Comparison of ENCODE assay signal across 1 cellular context in the genomic region with DNA sequence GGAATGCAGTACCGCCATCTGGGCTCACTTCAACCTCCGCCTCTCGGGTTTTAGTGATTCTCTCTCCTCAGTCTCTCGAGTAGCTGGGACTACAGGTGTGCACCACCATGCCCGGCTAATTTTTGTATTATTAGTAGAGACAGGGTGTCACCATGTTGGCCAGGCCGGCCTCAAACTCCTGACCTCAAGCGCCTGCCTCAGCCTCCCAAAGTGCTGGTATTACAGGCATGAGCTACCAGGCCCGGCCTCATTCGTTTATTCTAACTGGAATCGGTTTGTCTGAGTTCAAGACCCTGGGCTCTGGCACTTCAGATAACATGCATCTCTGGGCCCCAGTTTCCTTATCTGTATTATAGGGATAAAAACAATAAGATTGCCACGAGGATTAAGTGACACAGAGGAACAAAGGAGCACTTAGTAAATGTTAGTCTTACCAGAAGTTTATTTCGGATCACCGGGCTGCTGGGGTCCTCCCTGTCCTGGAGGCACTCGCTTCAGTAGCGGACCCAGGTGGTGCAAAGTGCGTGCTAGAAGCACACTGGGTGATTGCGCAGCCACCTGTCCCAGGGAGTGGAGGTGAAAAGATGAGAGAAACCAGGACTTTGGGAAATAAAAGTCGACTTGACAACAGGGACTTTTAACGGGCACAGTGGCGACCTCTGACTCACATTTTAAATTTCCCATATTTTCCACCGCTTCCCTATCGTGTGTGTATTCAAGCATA.
TF ChIP-seq lines count a peak whose summit lies in the region.

No MANE protein-coding gene starts in this region.

TF ChIP-seq in GM12878, 131 proteins besides CTCF, POLR2A, EP300 and RAD21 (continued from another document):
- TF ChIP-seq, protein P1, sequence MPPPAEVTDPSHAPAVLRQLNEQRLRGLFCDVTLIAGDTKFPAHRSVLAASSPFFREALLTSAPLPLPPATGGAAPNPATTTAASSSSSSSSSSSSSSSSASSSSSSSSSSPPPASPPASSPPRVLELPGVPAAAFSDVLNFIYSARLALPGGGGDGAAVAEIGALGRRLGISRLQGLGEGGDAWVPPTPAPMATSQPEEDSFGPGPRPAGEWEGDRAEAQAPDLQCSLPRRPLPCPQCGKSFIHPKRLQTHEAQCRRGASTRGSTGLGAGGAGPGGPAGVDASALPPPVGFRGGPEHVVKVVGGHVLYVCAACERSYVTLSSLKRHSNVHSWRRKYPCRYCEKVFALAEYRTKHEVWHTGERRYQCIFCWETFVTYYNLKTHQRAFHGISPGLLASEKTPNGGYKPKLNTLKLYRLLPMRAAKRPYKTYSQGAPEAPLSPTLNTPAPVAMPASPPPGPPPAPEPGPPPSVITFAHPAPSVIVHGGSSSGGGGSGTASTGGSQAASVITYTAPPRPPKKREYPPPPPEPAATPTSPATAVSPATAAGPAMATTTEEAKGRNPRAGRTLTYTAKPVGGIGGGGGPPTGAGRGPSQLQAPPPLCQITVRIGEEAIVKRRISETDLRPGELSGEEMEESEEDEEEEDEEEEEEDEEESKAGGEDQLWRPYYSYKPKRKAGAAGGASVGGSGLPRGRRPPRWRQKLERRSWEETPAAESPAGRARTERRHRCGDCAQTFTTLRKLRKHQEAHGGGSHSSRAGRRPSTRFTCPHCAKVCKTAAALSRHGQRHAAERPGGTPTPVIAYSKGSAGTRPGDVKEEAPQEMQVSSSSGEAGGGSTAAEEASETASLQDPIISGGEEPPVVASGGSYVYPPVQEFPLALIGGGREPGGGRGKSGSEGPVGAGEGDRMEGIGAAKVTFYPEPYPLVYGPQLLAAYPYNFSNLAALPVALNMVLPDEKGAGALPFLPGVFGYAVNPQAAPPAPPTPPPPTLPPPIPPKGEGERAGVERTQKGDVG (CRISPR knock-in tag; IDR thresholded peaks at IDR 0.05): no peak
- TF ChIP-seq RELA (IDR thresholded peaks at IDR 0.05; ENCODE audit: borderline replicate concordance, partially characterized antibody) (no peak), POU2F2 (IDR thresholded peaks at IDR 0.05; ENCODE audit: borderline replicate concordance, low read depth, low read length) (no peak), ZNF622 (IDR thresholded peaks at IDR 0.05) (no peak), SIX5 (IDR thresholded peaks at IDR 0.05; ENCODE audit: low read depth, low read length, severe bottlenecking) (no peak), CEBPB (IDR thresholded peaks at IDR 0.05; ENCODE audit: borderline replicate concordance in 1 of 2, low read depth in 2 of 2, low read length in 2 of 2) (no peak), DPF2 (IDR thresholded peaks at IDR 0.05) (no peak), E2F8 (IDR thresholded peaks at IDR 0.05; ENCODE audit: low read depth, partially characterized antibody) (no peak)
- TF ChIP-seq, protein P2, sequence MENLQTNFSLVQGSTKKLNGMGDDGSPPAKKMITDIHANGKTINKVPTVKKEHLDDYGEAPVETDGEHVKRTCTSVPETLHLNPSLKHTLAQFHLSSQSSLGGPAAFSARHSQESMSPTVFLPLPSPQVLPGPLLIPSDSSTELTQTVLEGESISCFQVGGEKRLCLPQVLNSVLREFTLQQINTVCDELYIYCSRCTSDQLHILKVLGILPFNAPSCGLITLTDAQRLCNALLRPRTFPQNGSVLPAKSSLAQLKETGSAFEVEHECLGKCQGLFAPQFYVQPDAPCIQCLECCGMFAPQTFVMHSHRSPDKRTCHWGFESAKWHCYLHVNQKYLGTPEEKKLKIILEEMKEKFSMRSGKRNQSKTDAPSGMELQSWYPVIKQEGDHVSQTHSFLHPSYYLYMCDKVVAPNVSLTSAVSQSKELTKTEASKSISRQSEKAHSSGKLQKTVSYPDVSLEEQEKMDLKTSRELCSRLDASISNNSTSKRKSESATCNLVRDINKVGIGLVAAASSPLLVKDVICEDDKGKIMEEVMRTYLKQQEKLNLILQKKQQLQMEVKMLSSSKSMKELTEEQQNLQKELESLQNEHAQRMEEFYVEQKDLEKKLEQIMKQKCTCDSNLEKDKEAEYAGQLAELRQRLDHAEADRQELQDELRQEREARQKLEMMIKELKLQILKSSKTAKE (IDR thresholded peaks at IDR 0.05; ENCODE audit: low read depth, poor library complexity, severe bottlenecking): no peak
